1 cellular context compared by ENCODE assay signal in genomic region chr19:45405435-45406164, GRCh38.
TF ChIP-seq lines count a peak whose summit lies in the region.

No MANE protein-coding gene starts in this region.

TF ChIP-seq in HepG2, 621 proteins besides CTCF, POLR2A, EP300 and RAD21 (continued from another document and continues in another):
- no peak; the same call in 1 of the 2 replicates for TF ChIP-seq FOSL1 (CRISPR knock-in tag; IDR thresholded peaks at IDR 0.05; ENCODE audit: borderline replicate concordance)
- no peak for TF ChIP-seq KLF9 (CRISPR knock-in tag; IDR thresholded peaks at IDR 0.05; ENCODE audit: low read depth)
- no peak for TF ChIP-seq NKX3-1 (CRISPR knock-in tag; IDR thresholded peaks at IDR 0.05)
- no peak for TF ChIP-seq SOX6 (IDR thresholded peaks at IDR 0.05)
- no peak for TF ChIP-seq SOX6 (CRISPR knock-in tag; IDR thresholded peaks at IDR 0.05)
- TF ChIP-seq, protein P1, sequence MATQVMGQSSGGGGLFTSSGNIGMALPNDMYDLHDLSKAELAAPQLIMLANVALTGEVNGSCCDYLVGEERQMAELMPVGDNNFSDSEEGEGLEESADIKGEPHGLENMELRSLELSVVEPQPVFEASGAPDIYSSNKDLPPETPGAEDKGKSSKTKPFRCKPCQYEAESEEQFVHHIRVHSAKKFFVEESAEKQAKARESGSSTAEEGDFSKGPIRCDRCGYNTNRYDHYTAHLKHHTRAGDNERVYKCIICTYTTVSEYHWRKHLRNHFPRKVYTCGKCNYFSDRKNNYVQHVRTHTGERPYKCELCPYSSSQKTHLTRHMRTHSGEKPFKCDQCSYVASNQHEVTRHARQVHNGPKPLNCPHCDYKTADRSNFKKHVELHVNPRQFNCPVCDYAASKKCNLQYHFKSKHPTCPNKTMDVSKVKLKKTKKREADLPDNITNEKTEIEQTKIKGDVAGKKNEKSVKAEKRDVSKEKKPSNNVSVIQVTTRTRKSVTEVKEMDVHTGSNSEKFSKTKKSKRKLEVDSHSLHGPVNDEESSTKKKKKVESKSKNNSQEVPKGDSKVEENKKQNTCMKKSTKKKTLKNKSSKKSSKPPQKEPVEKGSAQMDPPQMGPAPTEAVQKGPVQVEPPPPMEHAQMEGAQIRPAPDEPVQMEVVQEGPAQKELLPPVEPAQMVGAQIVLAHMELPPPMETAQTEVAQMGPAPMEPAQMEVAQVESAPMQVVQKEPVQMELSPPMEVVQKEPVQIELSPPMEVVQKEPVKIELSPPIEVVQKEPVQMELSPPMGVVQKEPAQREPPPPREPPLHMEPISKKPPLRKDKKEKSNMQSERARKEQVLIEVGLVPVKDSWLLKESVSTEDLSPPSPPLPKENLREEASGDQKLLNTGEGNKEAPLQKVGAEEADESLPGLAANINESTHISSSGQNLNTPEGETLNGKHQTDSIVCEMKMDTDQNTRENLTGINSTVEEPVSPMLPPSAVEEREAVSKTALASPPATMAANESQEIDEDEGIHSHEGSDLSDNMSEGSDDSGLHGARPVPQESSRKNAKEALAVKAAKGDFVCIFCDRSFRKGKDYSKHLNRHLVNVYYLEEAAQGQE (IDR thresholded peaks at IDR 0.05; ENCODE audit: borderline replicate concordance in 1 of 2, low read depth in 1 of 2, low read length in 2 of 2): no peak
- TF ChIP-seq ZNF883 (CRISPR knock-in tag; IDR thresholded peaks at IDR 0.05; ENCODE audit: not compliant biosample characterization): no peak
- no peak for TF ChIP-seq MLLT10 (CRISPR knock-in tag; IDR thresholded peaks at IDR 0.05)
- TF ChIP-seq RAD51 (IDR thresholded peaks at IDR 0.05; ENCODE audit: borderline replicate concordance): no peak
- peak; percentile 6 for TF ChIP-seq ZNF777 (CRISPR knock-in tag; IDR thresholded peaks at IDR 0.05)
- TF ChIP-seq, protein P2, sequence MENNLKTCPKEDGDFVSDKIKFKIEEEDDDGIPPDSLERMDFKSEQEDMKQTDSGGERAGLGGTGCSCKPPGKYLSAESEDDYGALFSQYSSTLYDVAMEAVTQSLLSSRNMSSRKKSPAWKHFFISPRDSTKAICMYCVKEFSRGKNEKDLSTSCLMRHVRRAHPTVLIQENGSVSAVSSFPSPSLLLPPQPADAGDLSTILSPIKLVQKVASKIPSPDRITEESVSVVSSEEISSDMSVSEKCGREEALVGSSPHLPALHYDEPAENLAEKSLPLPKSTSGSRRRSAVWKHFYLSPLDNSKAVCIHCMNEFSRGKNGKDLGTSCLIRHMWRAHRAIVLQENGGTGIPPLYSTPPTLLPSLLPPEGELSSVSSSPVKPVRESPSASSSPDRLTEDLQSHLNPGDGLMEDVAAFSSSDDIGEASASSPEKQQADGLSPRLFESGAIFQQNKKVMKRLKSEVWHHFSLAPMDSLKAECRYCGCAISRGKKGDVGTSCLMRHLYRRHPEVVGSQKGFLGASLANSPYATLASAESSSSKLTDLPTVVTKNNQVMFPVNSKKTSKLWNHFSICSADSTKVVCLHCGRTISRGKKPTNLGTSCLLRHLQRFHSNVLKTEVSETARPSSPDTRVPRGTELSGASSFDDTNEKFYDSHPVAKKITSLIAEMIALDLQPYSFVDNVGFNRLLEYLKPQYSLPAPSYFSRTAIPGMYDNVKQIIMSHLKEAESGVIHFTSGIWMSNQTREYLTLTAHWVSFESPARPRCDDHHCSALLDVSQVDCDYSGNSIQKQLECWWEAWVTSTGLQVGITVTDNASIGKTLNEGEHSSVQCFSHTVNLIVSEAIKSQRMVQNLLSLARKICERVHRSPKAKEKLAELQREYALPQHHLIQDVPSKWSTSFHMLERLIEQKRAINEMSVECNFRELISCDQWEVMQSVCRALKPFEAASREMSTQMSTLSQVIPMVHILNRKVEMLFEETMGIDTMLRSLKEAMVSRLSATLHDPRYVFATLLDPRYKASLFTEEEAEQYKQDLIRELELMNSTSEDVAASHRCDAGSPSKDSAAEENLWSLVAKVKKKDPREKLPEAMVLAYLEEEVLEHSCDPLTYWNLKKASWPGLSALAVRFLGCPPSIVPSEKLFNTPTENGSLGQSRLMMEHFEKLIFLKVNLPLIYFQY (CRISPR knock-in tag; IDR thresholded peaks at IDR 0.05; ENCODE audit: borderline replicate concordance): no peak; the same call in 1 of the 2 replicates
- no peak for TF ChIP-seq EHMT2 (IDR thresholded peaks at IDR 0.05; ENCODE audit: borderline replicate concordance, low read depth, low read length)
- no peak for TF ChIP-seq NFE2L2 (IDR thresholded peaks at IDR 0.05; ENCODE audit: low read length)
- peak; percentile 24; the same call in 1 of the 2 replicates for TF ChIP-seq HDAC1 (CRISPR knock-in tag; IDR thresholded peaks at IDR 0.05)
- no peak for TF ChIP-seq ETS1 (CRISPR knock-in tag; IDR thresholded peaks at IDR 0.05)
- TF ChIP-seq, protein P3, sequence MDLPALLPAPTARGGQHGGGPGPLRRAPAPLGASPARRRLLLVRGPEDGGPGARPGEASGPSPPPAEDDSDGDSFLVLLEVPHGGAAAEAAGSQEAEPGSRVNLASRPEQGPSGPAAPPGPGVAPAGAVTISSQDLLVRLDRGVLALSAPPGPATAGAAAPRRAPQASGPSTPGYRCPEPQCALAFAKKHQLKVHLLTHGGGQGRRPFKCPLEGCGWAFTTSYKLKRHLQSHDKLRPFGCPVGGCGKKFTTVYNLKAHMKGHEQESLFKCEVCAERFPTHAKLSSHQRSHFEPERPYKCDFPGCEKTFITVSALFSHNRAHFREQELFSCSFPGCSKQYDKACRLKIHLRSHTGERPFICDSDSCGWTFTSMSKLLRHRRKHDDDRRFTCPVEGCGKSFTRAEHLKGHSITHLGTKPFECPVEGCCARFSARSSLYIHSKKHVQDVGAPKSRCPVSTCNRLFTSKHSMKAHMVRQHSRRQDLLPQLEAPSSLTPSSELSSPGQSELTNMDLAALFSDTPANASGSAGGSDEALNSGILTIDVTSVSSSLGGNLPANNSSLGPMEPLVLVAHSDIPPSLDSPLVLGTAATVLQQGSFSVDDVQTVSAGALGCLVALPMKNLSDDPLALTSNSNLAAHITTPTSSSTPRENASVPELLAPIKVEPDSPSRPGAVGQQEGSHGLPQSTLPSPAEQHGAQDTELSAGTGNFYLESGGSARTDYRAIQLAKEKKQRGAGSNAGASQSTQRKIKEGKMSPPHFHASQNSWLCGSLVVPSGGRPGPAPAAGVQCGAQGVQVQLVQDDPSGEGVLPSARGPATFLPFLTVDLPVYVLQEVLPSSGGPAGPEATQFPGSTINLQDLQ (CRISPR knock-in tag; IDR thresholded peaks at IDR 0.05): no peak
- no peak for TF ChIP-seq RXRA (CRISPR knock-in tag; IDR thresholded peaks at IDR 0.05)
- 0 out of 2 replicates have a peak, but pooled peaks have one; percentile 14 for TF ChIP-seq ZSCAN31 (CRISPR knock-in tag; IDR thresholded peaks at IDR 0.05; ENCODE audit: low read depth)
- no peak for TF ChIP-seq ZNF775 (CRISPR knock-in tag; IDR thresholded peaks at IDR 0.05; ENCODE audit: borderline replicate concordance)
- 0 out of 2 replicates have a peak, but pooled peaks have one; percentile 25 for TF ChIP-seq ZNF138 (CRISPR knock-in tag; IDR thresholded peaks at IDR 0.05; ENCODE audit: low read depth)
- no peak for TF ChIP-seq HOXA7 (CRISPR knock-in tag; IDR thresholded peaks at IDR 0.05)
- TF ChIP-seq ZNF510 (CRISPR knock-in tag; IDR thresholded peaks at IDR 0.05; ENCODE audit: low read depth): no peak
- TF ChIP-seq, protein P4, sequence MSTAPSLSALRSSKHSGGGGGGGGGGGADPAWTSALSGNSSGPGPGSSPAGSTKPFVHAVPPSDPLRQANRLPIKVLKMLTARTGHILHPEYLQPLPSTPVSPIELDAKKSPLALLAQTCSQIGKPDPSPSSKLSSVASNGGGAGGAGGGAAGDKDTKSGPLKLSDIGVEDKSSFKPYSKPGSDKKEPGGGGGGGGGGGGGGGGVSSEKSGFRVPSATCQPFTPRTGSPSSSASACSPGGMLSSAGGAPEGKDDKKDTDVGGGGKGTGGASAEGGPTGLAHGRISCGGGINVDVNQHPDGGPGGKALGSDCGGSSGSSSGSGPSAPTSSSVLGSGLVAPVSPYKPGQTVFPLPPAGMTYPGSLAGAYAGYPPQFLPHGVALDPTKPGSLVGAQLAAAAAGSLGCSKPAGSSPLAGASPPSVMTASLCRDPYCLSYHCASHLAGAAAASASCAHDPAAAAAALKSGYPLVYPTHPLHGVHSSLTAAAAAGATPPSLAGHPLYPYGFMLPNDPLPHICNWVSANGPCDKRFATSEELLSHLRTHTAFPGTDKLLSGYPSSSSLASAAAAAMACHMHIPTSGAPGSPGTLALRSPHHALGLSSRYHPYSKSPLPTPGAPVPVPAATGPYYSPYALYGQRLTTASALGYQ (CRISPR knock-in tag; IDR thresholded peaks at IDR 0.05): no peak
- TF ChIP-seq TGIF2 (CRISPR knock-in tag; IDR thresholded peaks at IDR 0.05): no peak
- TF ChIP-seq ZBTB8A (CRISPR knock-in tag; IDR thresholded peaks at IDR 0.05; ENCODE audit: borderline replicate concordance, low read depth): no peak
- TF ChIP-seq RBFOX2 (IDR thresholded peaks at IDR 0.05; ENCODE audit: low read depth, low read length): no peak
- 0 out of 2 replicates have a peak, but pooled peaks have one; percentile 2 for TF ChIP-seq RXRB (CRISPR knock-in tag; IDR thresholded peaks at IDR 0.05; ENCODE audit: borderline replicate concordance)
- no peak for TF ChIP-seq CEBPZ (IDR thresholded peaks at IDR 0.05; ENCODE audit: low read length)
- no peak for TF ChIP-seq MATR3 (CRISPR knock-in tag; IDR thresholded peaks at IDR 0.05)
- TF ChIP-seq GATAD2A (CRISPR knock-in tag; IDR thresholded peaks at IDR 0.05): 0 out of 2 replicates have a peak, but pooled peaks have one; percentile 5
- no peak for TF ChIP-seq ZNF75D (CRISPR knock-in tag; IDR thresholded peaks at IDR 0.05; ENCODE audit: borderline replicate concordance)
- TF ChIP-seq, protein P5, sequence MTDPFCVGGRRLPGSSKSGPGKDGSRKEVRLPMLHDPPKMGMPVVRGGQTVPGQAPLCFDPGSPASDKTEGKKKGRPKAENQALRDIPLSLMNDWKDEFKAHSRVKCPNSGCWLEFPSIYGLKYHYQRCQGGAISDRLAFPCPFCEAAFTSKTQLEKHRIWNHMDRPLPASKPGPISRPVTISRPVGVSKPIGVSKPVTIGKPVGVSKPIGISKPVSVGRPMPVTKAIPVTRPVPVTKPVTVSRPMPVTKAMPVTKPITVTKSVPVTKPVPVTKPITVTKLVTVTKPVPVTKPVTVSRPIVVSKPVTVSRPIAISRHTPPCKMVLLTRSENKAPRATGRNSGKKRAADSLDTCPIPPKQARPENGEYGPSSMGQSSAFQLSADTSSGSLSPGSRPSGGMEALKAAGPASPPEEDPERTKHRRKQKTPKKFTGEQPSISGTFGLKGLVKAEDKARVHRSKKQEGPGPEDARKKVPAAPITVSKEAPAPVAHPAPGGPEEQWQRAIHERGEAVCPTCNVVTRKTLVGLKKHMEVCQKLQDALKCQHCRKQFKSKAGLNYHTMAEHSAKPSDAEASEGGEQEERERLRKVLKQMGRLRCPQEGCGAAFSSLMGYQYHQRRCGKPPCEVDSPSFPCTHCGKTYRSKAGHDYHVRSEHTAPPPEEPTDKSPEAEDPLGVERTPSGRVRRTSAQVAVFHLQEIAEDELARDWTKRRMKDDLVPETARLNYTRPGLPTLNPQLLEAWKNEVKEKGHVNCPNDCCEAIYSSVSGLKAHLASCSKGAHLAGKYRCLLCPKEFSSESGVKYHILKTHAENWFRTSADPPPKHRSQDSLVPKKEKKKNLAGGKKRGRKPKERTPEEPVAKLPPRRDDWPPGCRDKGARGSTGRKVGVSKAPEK (CRISPR knock-in tag; IDR thresholded peaks at IDR 0.05; ENCODE audit: borderline replicate concordance): no peak
- no peak; the same call in none of the 2 replicates for TF ChIP-seq TBX2 (CRISPR knock-in tag; IDR thresholded peaks at IDR 0.05; ENCODE audit: borderline replicate concordance)
- peak; percentile 22; the same call in 1 of the 2 replicates for TF ChIP-seq HOMEZ (CRISPR knock-in tag; IDR thresholded peaks at IDR 0.05; ENCODE audit: low read depth)
- no peak for TF ChIP-seq ATF7 (IDR thresholded peaks at IDR 0.05)
- no peak for TF ChIP-seq ATF7 (CRISPR knock-in tag; IDR thresholded peaks at IDR 0.05)
- TF ChIP-seq ZNF12 (CRISPR knock-in tag; IDR thresholded peaks at IDR 0.05): no peak
- no peak for TF ChIP-seq ZFAT (CRISPR knock-in tag; conservative IDR thresholded peaks at IDR 0.05)
- TF ChIP-seq ZNF430 (CRISPR knock-in tag; IDR thresholded peaks at IDR 0.05): no peak
- no peak for TF ChIP-seq NCOR1 (IDR thresholded peaks at IDR 0.05; ENCODE audit: borderline replicate concordance, low read length)
- TF ChIP-seq YEATS4 (CRISPR knock-in tag; IDR thresholded peaks at IDR 0.05; ENCODE audit: borderline replicate concordance): no peak
- no peak for TF ChIP-seq ZNF530 (CRISPR knock-in tag; IDR thresholded peaks at IDR 0.05; ENCODE audit: low read depth)
